ENCODE assay signal across 7 cellular contexts in the genomic region with DNA sequence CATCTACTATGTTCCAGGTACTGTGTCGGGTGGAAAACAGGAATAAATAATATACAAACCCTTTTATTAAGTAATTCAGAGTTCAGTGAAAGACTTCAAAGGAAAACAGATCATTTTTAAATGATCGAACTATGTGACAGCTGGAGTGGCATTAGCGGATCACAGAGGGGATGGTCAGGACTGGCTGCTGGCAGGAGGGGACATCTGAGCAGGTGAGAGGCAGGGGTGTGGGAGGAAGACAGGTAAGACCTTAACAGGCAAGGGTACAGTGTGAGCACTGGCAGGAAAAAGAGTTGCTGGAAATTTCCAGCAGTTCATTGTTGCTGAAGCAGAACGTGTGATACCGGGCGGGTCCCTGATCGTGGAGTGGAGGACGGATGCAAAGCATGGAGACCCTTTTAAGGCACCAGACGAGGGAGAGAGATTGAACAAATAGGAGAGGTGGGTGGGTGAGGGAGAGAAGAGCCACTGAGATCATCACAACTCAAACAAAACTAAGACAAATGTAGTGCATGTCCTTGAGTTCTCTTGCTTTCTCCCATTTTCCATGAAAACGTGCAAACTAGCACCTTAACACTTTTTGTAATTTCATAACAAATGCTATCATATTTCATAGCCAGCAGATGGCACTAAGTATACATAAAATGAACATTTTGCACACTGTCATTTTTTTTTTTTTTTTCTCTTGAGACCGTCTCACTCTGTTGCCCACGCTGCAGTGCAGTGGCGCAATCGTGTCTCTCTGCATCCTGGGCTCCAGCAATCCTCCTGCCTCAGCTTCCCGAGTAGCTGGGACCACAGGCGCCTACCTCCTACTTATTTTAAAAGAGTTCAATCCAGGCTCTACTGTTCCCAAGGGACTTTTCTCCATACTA. TPM values are rescaled to one million over a fixed set of nuclear protein-coding genes. Genes with fewer than 3 reads are reported as not detected.
DNase-seq lines count a peak whose midpoint lies in the region; FAIRE-seq and TF ChIP-seq lines count a peak whose summit lies in the region.
"Not testable (repeated sequence)": the region's sequence is repeated elsewhere in the genome, so short reads cannot be mapped to it uniquely, and the experiment has no call there.

No MANE protein-coding gene starts in this region.

- H3K27ac ChIP-seq in neural cell (ENCODE audit: low read length) = not testable (repeated sequence)

- not testable (repeated sequence) for H3K4me2 ChIP-seq in neural cell (ENCODE audit: low read length)

- not testable (repeated sequence) for H3F3A ChIP-seq in neural cell (ENCODE audit: insufficient read depth, low read length, poor library complexity, severe bottlenecking)

- not testable (repeated sequence) for TF ChIP-seq RAD21 in neural cell (conservative IDR thresholded peaks at IDR 0.05)

- not testable (repeated sequence) for H3K36me3 ChIP-seq in neural cell (ENCODE audit: insufficient read depth, low read length)

- H3K9me3 ChIP-seq in neural cell (ENCODE audit: low read length) = not testable (repeated sequence)

- not testable (repeated sequence) for H3K27me3 ChIP-seq in neural cell (ENCODE audit: insufficient read depth, low read depth, low read length)

- not testable (repeated sequence) for TF ChIP-seq EP300 in neural cell (conservative IDR thresholded peaks at IDR 0.05; ENCODE audit: poor library complexity, severe bottlenecking)

- FAIRE-seq in G401.6 (lab: Jason Lieb, UNC) = peak; percentile 78

- H3K27ac Mint-ChIP-seq in IgD-negative memory B cell = not testable (repeated sequence)

- H3K36me3 Mint-ChIP-seq in IgD-negative memory B cell = not testable (repeated sequence)

- H2AFZ ChIP-seq in neural cell (ENCODE audit: low read depth, low read length) = not testable (repeated sequence)

- not testable (repeated sequence) for H3K4me1 Mint-ChIP-seq in IgD-negative memory B cell

- H4K20me1 ChIP-seq in neural cell (ENCODE audit: insufficient read depth) = not testable (repeated sequence)

- not testable (repeated sequence) for H3K79me2 ChIP-seq in neural cell (replicated peaks; ENCODE audit: insufficient read depth, low read length)

- DNase-seq in NCI-H2196 (lab: John Stamatoyannopoulos, UW; ENCODE audit: unreplicated experiment) (peak; percentile 10), SK-N-DZ (ENCODE audit: low spot score) (peak; percentile 35), astrocyte of the hippocampus (ENCODE audit: low read depth, low spot score) (peak; percentile 21), foreskin melanocyte (peak; percentile 17)

- H3K4me3 Mint-ChIP-seq in IgD-negative memory B cell = peak overlapping the region in 3 of 4 donors; percentile 62 to 87 (median 81)

- TF ChIP-seq CTCF in neural cell (IDR thresholded peaks at IDR 0.05; ENCODE audit: poor library complexity, severe bottlenecking) = peak; percentile 47

- H3K9me2 ChIP-seq in neural cell (ENCODE audit: insufficient read depth, low read length) = not testable (repeated sequence)

- H3K4me3 ChIP-seq in neural cell (ENCODE audit: low read length) = not testable (repeated sequence)

- H3K9me3 Mint-ChIP-seq in IgD-negative memory B cell = not testable (repeated sequence)

- not testable (repeated sequence) for H3K9ac ChIP-seq in neural cell (ENCODE audit: low read length)

- H3K27me3 Mint-ChIP-seq in IgD-negative memory B cell = not testable (repeated sequence)

TF ChIP-seq in neural cell, 6 proteins besides CTCF, POLR2A, EP300 and RAD21:
- peak; percentile 17 for TF ChIP-seq SMC3 (conservative IDR thresholded peaks at IDR 0.05; ENCODE audit: poor library complexity)

RNA-seq across cellular contexts. Expression of a gene that starts 23.7 kb away (rescaled TPM):
- polyA plus RNA-seq in IgD-negative memory B cell (3.4 TPM), neural cell (0.51 TPM in 1 of 2 replicates, not detected in the other)
- polyA plus RNA-seq in SK-N-DZ (2014; cell fraction: cytosol; rRNA removed) = 0.99 and 4.8 TPM in 2 replicates
- 0.90 and 1.6 TPM in 2 replicates for polyA plus RNA-seq in SK-N-DZ (2014; cell fraction: nucleus; rRNA removed)
- polyA minus RNA-seq in neural cell = 0.58 TPM in 1 of 2 replicates, not detected in the other
